Comparison of ENCODE assay signal across 10 cellular contexts in genomic region chr2:152335851-152336102, GRCh38. TPM values are rescaled to one million over a fixed set of nuclear protein-coding genes. Genes with fewer than 3 reads are reported as not detected.
DNase-seq lines count a peak whose midpoint lies in the region; ATAC-seq, FAIRE-seq and TF ChIP-seq lines count a peak whose summit lies in the region.
"Had no signal": no experiment of that assay in that cellular context is flagged by ENCODE, and none has a peak within 500 bp of the region (broad histone marks: within the 10 kb centered on the region; RNA-seq: fewer than 3 reads in every experiment).

No MANE protein-coding gene starts in this region.

- H3K18ac ChIP-seq in IMR-90 (ENCODE audit: low read depth, low read length), result no peak overlapping the region

- no peaks in the 10 kb centered on the region for H3K36me3 ChIP-seq in IMR-90 (ENCODE audit: control insufficient read depth, insufficient read depth, low read length)
- no peaks in the 10 kb centered on the region for H3K36me3 ChIP-seq in bronchial epithelial cell (ENCODE audit: control insufficient read depth, insufficient read depth, low read length)
- no peaks in the 10 kb centered on the region for H3K36me3 ChIP-seq in right lobe of liver
- H3K36me3 ChIP-seq in thyroid gland, result no peaks in the 10 kb centered on the region

- H4K20me1 ChIP-seq in IMR-90 (ENCODE audit: insufficient read depth, low read length), result peaks cover 6% of the 10 kb centered on the region

- peak overlapping the region; percentile 73 for H3K4me3 Mint-ChIP-seq in activated CD4-positive, alpha-beta T cell treated with anti-CD3 and anti-CD28 coated beads for 36 hours

- no peak overlapping the region for H3K23ac ChIP-seq in IMR-90 (ENCODE audit: low read depth, low read length)

- H3K9me3 ChIP-seq in IMR-90 (ENCODE audit: control insufficient read depth, insufficient read depth, low read length), result no peaks in the 10 kb centered on the region
- H3K9me3 ChIP-seq in right lobe of liver, result no peaks in the 10 kb centered on the region
- no peaks in the 10 kb centered on the region for H3K9me3 ChIP-seq in thyroid gland

- intact Hi-C loops in activated CD4-positive, alpha-beta T cell treated with anti-CD3 and anti-CD28 coated beads for 36 hours (cut with DNase I, micrococcal nuclease), result loop anchor here (1.0 to 5.0 kb wide), 5 partner anchors 79 to 382 kb away; partner anchors contain the start of genes ARL6IP6 (in 1 of the 2), PRPF40A (in 1 of the 2) and STAM2 (in 1 of the 2)
- intact Hi-C loops in IMR-90 (cut with micrococcal nuclease), result loop anchor here (1.0 to 5.0 kb wide), 9 partner anchors 82 to 299 kb away; no protein-coding TSS in a partner anchor
- intact Hi-C loops in right lobe of liver (cut with DNase I), result no loop called here
- intact Hi-C loops in thyroid gland (cut with DNase I), result loop anchor here (10.0 kb wide), 2 partner anchors 121 to 299 kb away; no protein-coding TSS in a partner anchor

- H4K91ac ChIP-seq in IMR-90 (ENCODE audit: insufficient read depth, low read depth, low read length), result no peak overlapping the region

- H3K4me1 ChIP-seq in IMR-90 (ENCODE audit: control insufficient read depth, insufficient read depth, low read length) (peaks cover 2% of the 10 kb centered on the region; the same call in 1 of the 2 replicates), right lobe of liver (peaks cover 0 to 5% (median 0%) of the 10 kb centered on the region in 4 donors), thyroid gland (peaks cover 19 to 28% of the 10 kb centered on the region in 2 donors)

- H3K4me2 ChIP-seq in IMR-90 (ENCODE audit: low read depth, low read length), result peak overlapping the region; percentile 68

- POLR2A ChIA-PET in activated CD4-positive, alpha-beta T cell treated with anti-CD3 and anti-CD28 coated beads for 36 hours (lab: Charles Lee), result no interaction called here
- POLR2A ChIA-PET in IMR-90 (lab: Charles Lee; ENCODE audit: unreplicated experiment), result interaction anchor here (0.7 kb wide), 1 partner anchor 135 kb away, joined by 4 read pairs; no protein-coding TSS in a partner anchor

- CTCF ChIA-PET in activated CD4-positive, alpha-beta T cell treated with anti-CD3 and anti-CD28 coated beads for 36 hours (lab: Charles Lee), result no interaction called here
- CTCF ChIA-PET in IMR-90 (lab: Yijun Ruan, JAX), result interaction anchor here (0.6 to 1.6 kb wide), 3 partner anchors 78 to 276 kb away, joined by 3 to 5 read pairs (median 3); no protein-coding TSS in a partner anchor

- H3K9me3 Mint-ChIP-seq in activated CD4-positive, alpha-beta T cell treated with anti-CD3 and anti-CD28 coated beads for 36 hours (ENCODE audit: low read depth), result no peaks in the 10 kb centered on the region

- H3K4me3 ChIP-seq in IMR-90 (ENCODE audit: insufficient read depth, low read depth, low read length) (peak overlapping the region; percentile 98), bronchial epithelial cell (ENCODE audit: low read depth, low read length) (peak overlapping the region; percentile 81), right lobe of liver (peak overlapping the region; percentile 82 to 89 (median 87)), thyroid gland (replicated peaks in 1 of 3) (peak overlapping the region; percentile 43 to 84 (median 46))

- TF ChIP-seq POLR2A in IMR-90 (IDR thresholded peaks at IDR 0.05; ENCODE audit: low read depth, low read length) (no peak), right lobe of liver (IDR thresholded peaks at IDR 0.05) (no peak), thyroid gland (IDR thresholded peaks at IDR 0.05) (no peak)

- H3K4me1 Mint-ChIP-seq in activated CD4-positive, alpha-beta T cell treated with anti-CD3 and anti-CD28 coated beads for 36 hours, result peaks cover 11% of the 10 kb centered on the region

- no peak overlapping the region for H3K27ac Mint-ChIP-seq in activated CD4-positive, alpha-beta T cell treated with anti-CD3 and anti-CD28 coated beads for 36 hours
- H3K27ac Mint-ChIP-seq: activated naive CD8-positive, alpha-beta T cell had no signal

- H3K56ac ChIP-seq in IMR-90 (ENCODE audit: extremely low read depth, insufficient read depth, low read length), result no peak overlapping the region

- no peak overlapping the region for H2AK5ac ChIP-seq in IMR-90 (ENCODE audit: low read depth, low read length)

- no peak for FAIRE-seq in bronchial epithelial cell (lab: Jason Lieb, UNC)
- FAIRE-seq: G401.6 had no signal

- H2BK120ac ChIP-seq in IMR-90 (ENCODE audit: low read depth, low read length), result no peak overlapping the region

- H2BK15ac ChIP-seq in IMR-90 (ENCODE audit: low read depth, low read length), result no peak overlapping the region

- peak overlapping the region; percentile 58 for H3K9ac ChIP-seq in IMR-90 (ENCODE audit: low read depth, low read length)

- H3K27ac ChIP-seq in IMR-90 (ENCODE audit: insufficient read depth, low read length) (peak overlapping the region; percentile 42; the same call in 1 of the 2 replicates), right lobe of liver (peak overlapping the region; percentile 60 to 69 (median 63)), thyroid gland (peak overlapping the region; percentile 75 to 91 (median 90))

- BruUV-seq in IMR-90 (replicated peaks; lab: Mats Ljungman, UMichigan), result no TSS peak

- H4K8ac ChIP-seq in IMR-90 (ENCODE audit: low read depth in 2 of 2, low read length in 2 of 2), result no peak overlapping the region

- WGBS in IMR-90 (ENCODE audit: extremely low coverage in 2 of 2, insufficient read length in 1 of 2), 2 experiments, result no CpG with 5 or more reads among the region's 17 CpGs
- whole genome bisulfite sequencing in right lobe of liver (ENCODE audit: insufficient coverage, low coverage, low lambda C conversion rate, missing lambda C conversion rate), result 1% methylated on average over 13 of the region's 17 CpGs
- 0 to 1% methylated on average over 15 to 17 of the region's 17 CpGs for whole genome bisulfite sequencing in thyroid gland, 2 donors

- no peak overlapping the region for H2BK5ac ChIP-seq in IMR-90 (ENCODE audit: low read depth, low read length, poor library complexity, severe bottlenecking)

- in situ Hi-C loops in IMR-90 (cut with MboI; ENCODE audit: low sequenced_read_pairs), result loop anchor here (10.0 kb wide), 1 partner anchor 289 kb away; no protein-coding TSS in a partner anchor

- H2AFZ ChIP-seq in IMR-90 (replicated peaks; ENCODE audit: low read length, poor library complexity), result peak overlapping the region; percentile 98

- no peak overlapping the region for H3K14ac ChIP-seq in IMR-90 (replicated peaks; ENCODE audit: low read depth, low read length)

- peaks cover 44% of the 10 kb centered on the region for H3K27me3 Mint-ChIP-seq in activated CD4-positive, alpha-beta T cell treated with anti-CD3 and anti-CD28 coated beads for 36 hours

- H3K4ac ChIP-seq in IMR-90 (ENCODE audit: low read depth, low read length), result peak overlapping the region; percentile 78; the same call in 1 of the 2 replicates

- peaks cover 13 to 28% of the 10 kb centered on the region in 2 experiments for H3K79me1 ChIP-seq in IMR-90 (ENCODE audit: low read depth in 1 of 2, low read length in 2 of 2)

- no peaks in the 10 kb centered on the region for H3K27me3 ChIP-seq in IMR-90 (ENCODE audit: control insufficient read depth, insufficient read depth, low read length)
- H3K27me3 ChIP-seq in bronchial epithelial cell (ENCODE audit: control insufficient read depth, insufficient read depth, low read length), result no peaks in the 10 kb centered on the region
- no peaks in the 10 kb centered on the region for H3K27me3 ChIP-seq in right lobe of liver
- H3K27me3 ChIP-seq in thyroid gland, result no peaks in the 10 kb centered on the region

- dilution Hi-C loops in IMR-90 (cut with HindIII; ENCODE audit: low sequenced_read_pairs, unreplicated experiment), result no loop called here

- H3K36me3 Mint-ChIP-seq in activated CD4-positive, alpha-beta T cell treated with anti-CD3 and anti-CD28 coated beads for 36 hours (ENCODE audit: low read depth), result no peaks in the 10 kb centered on the region
- H3K36me3 Mint-ChIP-seq: activated naive CD8-positive, alpha-beta T cell had no signal

- TF ChIP-seq CTCF in IMR-90 (conservative IDR thresholded peaks at IDR 0.05; ENCODE audit: low read depth, low read length) (no peak), bronchial epithelial cell (IDR thresholded peaks at IDR 0.05; ENCODE audit: insufficient read depth, low read length, severe bottlenecking) (no peak), right lobe of liver (IDR thresholded peaks at IDR 0.05) (no peak), thyroid gland (IDR thresholded peaks at IDR 0.05) (no peak)

- DNase-seq in activated CD4-positive, alpha-beta T cell treated with anti-CD3 and anti-CD28 coated beads for 36 hours, result peak; percentile 58
- no peak for DNase-seq in activated CD4-positive, alpha-beta T cell treated with anti-CD3 and anti-CD28 coated beads for 4 hours
- DNase-seq in IMR-90, result no peak
- DNase-seq in bronchial epithelial cell (ENCODE audit: low read depth), result no peak
- peak in 2 of 3 donors; percentile 46 to 54 for DNase-seq in right lobe of liver
- DNase-seq in thyroid gland, result peak in 1 of 2 donors; percentile 42
- no peak for DNase-seq in SIG-M5 (lab: John Stamatoyannopoulos, UW)
- DNase-seq in Kasumi-1 (lab: John Stamatoyannopoulos, UW), result no peak

- peak; percentile 4 for ATAC-seq in activated CD4-positive, alpha-beta T cell treated with anti-CD3 and anti-CD28 coated beads for 36 hours
- ATAC-seq in IMR-90 (ENCODE audit: low read depth), result peak; percentile 1; the same call in 1 of the 2 replicates
- peak in 3 of 4 donors; percentile 1 to 5 (median 5) for ATAC-seq in right lobe of liver

- no peaks in the 10 kb centered on the region for H3K9me1 ChIP-seq in IMR-90 (ENCODE audit: insufficient read depth, low read length)

- H2AK9ac ChIP-seq in IMR-90 (replicated peaks; ENCODE audit: low read depth, low read length, poor library complexity), result peak overlapping the region; percentile 90

- no peak for TF ChIP-seq RAD21 in IMR-90 (IDR thresholded peaks at IDR 0.05; ENCODE audit: low read length)

- no peak overlapping the region for H2BK20ac ChIP-seq in IMR-90 (ENCODE audit: low read depth, low read length)

- no peak overlapping the region for H4K5ac ChIP-seq in IMR-90 (ENCODE audit: low read depth, low read length)

TF ChIP-seq in IMR-90, 13 proteins besides CTCF, POLR2A, EP300 and RAD21:
- 0 out of 2 replicates have a peak, but pooled peaks have one; percentile 5 for TF ChIP-seq BHLHE40 (IDR thresholded peaks at IDR 0.05; ENCODE audit: low read depth, low read length)
- no peak for TF ChIP-seq NFE2L2 (IDR thresholded peaks at IDR 0.05; ENCODE audit: low read depth, low read length)

RNA-seq across cellular contexts. Expression of gene FMNL2, which starts 0.8 kb away (rescaled TPM):
- total RNA-seq in activated CD4-positive, alpha-beta T cell treated with anti-CD3 and anti-CD28 coated beads for 36 hours, result 1 to 10 TPM; 3.0 to 3.3 TPM
- total RNA-seq in IMR-90 (2012; rRNA removed) (10.9 and 15.6 TPM in 2 replicates), bronchial epithelial cell (15.1 and 24.7 TPM in 2 replicates), right lobe of liver (10 to 100 TPM in 2 of 6 experiments, 1 to 10 TPM in 4; 3.5 to 12.1 (median 7.1) TPM), thyroid gland (10 to 100 TPM; 37.7 to 60.9 (median 52.1) TPM)
- polyA plus RNA-seq in IMR-90 (2012; rRNA removed), result 8.5 and 11.4 TPM in 2 replicates
- 1.8 and 1.9 TPM in 2 replicates for polyA plus RNA-seq in IMR-90 (2012; cell fraction: cytosol; rRNA removed)
- polyA plus RNA-seq in IMR-90 (2012; cell fraction: nucleus; rRNA removed; ENCODE audit: low replicate concordance), result 3.0 and 23.7 TPM in 2 replicates

Comparison
In these comparisons a context has a peak if more than half of its experiments do, and no peak if none do; other contexts are left out.
1. DNase-seq: peak in activated CD4-positive, alpha-beta T cell treated with anti-CD3 and anti-CD28 coated beads for 36 hours (single experiment) and right lobe of liver (2 of 3); none in activated CD4-positive, alpha-beta T cell treated with anti-CD3 and anti-CD28 coated beads for 4 hours (0 of 2), IMR-90 (single experiment), bronchial epithelial cell (single experiment), SIG-M5 (single experiment) and Kasumi-1 (0 of 2).
2. H3K4me3 ChIP-seq: peak in every context shown above with its lines; median percentile 98 in IMR-90; 87 in right lobe of liver; 81 in bronchial epithelial cell; 46 in thyroid gland.
3. intact Hi-C loops: an anchor here in activated CD4-positive, alpha-beta T cell treated with anti-CD3 and anti-CD28 coated beads for 36 hours (1.0 to 5.0 kb wide), IMR-90 (1.0 to 5.0 kb wide) and thyroid gland (10.0 kb wide); none called in right lobe of liver.
4. Peak in every context shown above with its lines, with median percentiles within 50 percentile points of each other: ATAC-seq and H3K27ac ChIP-seq.